In genomic region chr16:49744244-49744976, GRCh38 we compare ENCODE assay signal across 20 cellular contexts.
DNase-seq lines count a peak whose midpoint lies in the region; ATAC-seq, FAIRE-seq and TF ChIP-seq lines count a peak whose summit lies in the region.
"Had no signal": no experiment of that assay in that cellular context is flagged by ENCODE, and none has a peak within 500 bp of the region (broad histone marks: within the 10 kb centered on the region; RNA-seq: fewer than 3 reads in every experiment).

No MANE protein-coding gene starts in this region.

- peaks cover 8% of the 10 kb centered on the region for H3K79me1 ChIP-seq in neuronal stem cell (ENCODE audit: low read depth, low read length)

- H2BK12ac ChIP-seq in neuronal stem cell (ENCODE audit: low read length), result no peak overlapping the region

- no peaks in the 10 kb centered on the region for H3K79me2 ChIP-seq in HepG2 (ENCODE audit: insufficient read depth, low read length)

- no peak overlapping the region for H4K91ac ChIP-seq in neuronal stem cell (ENCODE audit: low read depth, low read length, poor library complexity)

- 19% methylated on average over 4 of the region's 15 CpGs for WGBS in HepG2 (ENCODE audit: low lambda C conversion rate)
- WGBS in neuronal stem cell (ENCODE audit: extremely low coverage in 2 of 2, insufficient read length in 2 of 2, insufficient replicate concordance in 1 of 2), 2 donors, result no CpG with 5 or more reads among the region's 15 CpGs

- no peak overlapping the region for H3K4me3 ChIP-seq in HepG2 (replicated peaks in 1 of 3; ENCODE audit: insufficient read depth in 1 of 3, low read depth in 2 of 3, low read length in 3 of 3)
- H3K4me3 ChIP-seq in neuronal stem cell (ENCODE audit: low read length in 2 of 2), result no peak overlapping the region

- TF ChIP-seq CTCF in HepG2 (CRISPR knock-in tag; IDR thresholded peaks at IDR 0.05), result no peak

- no TSS peak for BruUV-seq in HepG2 (replicated peaks; lab: Mats Ljungman, UMichigan)

- no peak for TF ChIP-seq RAD21 in HepG2 (CRISPR knock-in tag; IDR thresholded peaks at IDR 0.05)

- H3K36me3 ChIP-seq in HepG2 (replicated peaks in 1 of 2; ENCODE audit: control insufficient read depth in 1 of 2, insufficient read depth in 2 of 2, low read length in 2 of 2), result no peaks in the 10 kb centered on the region
- H3K36me3 ChIP-seq in neuronal stem cell (replicated peaks in 1 of 2; ENCODE audit: control insufficient read depth in 2 of 2, insufficient read depth in 2 of 2, low read length in 2 of 2), result peaks cover 0 to 6% of the 10 kb centered on the region in 2 donors

- ATAC-seq in stimulated activated naive CD8-positive, alpha-beta T cell treated with anti-CD3 and anti-CD28 coated beads, Interleukin-15, amount 100 ng/mL, for 72 hours, result peak; percentile 15
- ATAC-seq in stimulated activated naive CD8-positive, alpha-beta T cell treated with anti-CD3 and anti-CD28 coated beads, Interleukin-15, Interleukin-2, amounts not matched to agents 100 U/mL and 50 U/mL, for 24 hours, result no peak
- peak; percentile 40 for ATAC-seq in HepG2
- ATAC-seq: Panc1 had no signal

- H3K4ac ChIP-seq in neuronal stem cell (ENCODE audit: low read length), result no peak overlapping the region

- H3K27ac ChIP-seq in HepG2 (ENCODE audit: extremely low read length, insufficient read depth, low read length), result no peak overlapping the region
- H3K27ac ChIP-seq in neuronal stem cell (replicated peaks; ENCODE audit: low read length), result no peak overlapping the region
- H3K27ac ChIP-seq: RWPE1 had no signal

- H3K4me1 ChIP-seq in HepG2 (ENCODE audit: insufficient read depth, low read length) (no peaks in the 10 kb centered on the region), neuronal stem cell (ENCODE audit: control insufficient read depth in 2 of 2, insufficient read depth in 1 of 2, low read depth in 1 of 2, low read length in 2 of 2) (peaks cover 26 to 37% of the 10 kb centered on the region in 2 donors)

- no peak for DNase-seq in stimulated activated naive CD8-positive, alpha-beta T cell treated with anti-CD3 and anti-CD28 coated beads, Interleukin-15, amount 100 ng/mL, for 72 hours
- no peak for DNase-seq in stimulated activated naive CD8-positive, alpha-beta T cell treated with anti-CD3 and anti-CD28 coated beads, Interleukin-15, Interleukin-2, amounts not matched to agents 100 U/mL and 50 U/mL, for 24 hours
- no peak for DNase-seq in HepG2 (ENCODE audit: low spot score)
- no peak for DNase-seq in neuronal stem cell (ENCODE audit: low spot score)
- DNase-seq in amniotic stem cell (lab: John Stamatoyannopoulos, UW), result no peak
- no peak for DNase-seq in SW480 (ENCODE audit: low spot score)
- DNase-seq in COLO668 (lab: John Stamatoyannopoulos, UW; ENCODE audit: unreplicated experiment), result no peak
- DNase-seq: DMS153, DND-41, KBM-7, NCI-H1694, NCI-H2029 treated with DMSO at 0.1 percent for 48 hours, NCI-H446 treated with DMSO at 0.1 percent for 48 hours, NCI-H526 treated with DMSO at 0.1 percent for 48 hours, SHP77 treated with DMSO at 0.1 percent for 48 hours had no signal

- peak overlapping the region; percentile 83 for H3K18ac ChIP-seq in neuronal stem cell (ENCODE audit: low read length)

- no peak overlapping the region for H2AK5ac ChIP-seq in neuronal stem cell (ENCODE audit: low read depth, low read length)

- no peak overlapping the region for H2BK5ac ChIP-seq in neuronal stem cell (ENCODE audit: low read length)

- POLR2A ChIA-PET in HepG2 (lab: Yijun Ruan, JAX), result no interaction called here

- H3K4me2 ChIP-seq in HepG2 (ENCODE audit: low read depth, low read length) (no peak overlapping the region), neuronal stem cell (ENCODE audit: insufficient read depth, low read length, poor library complexity, severe bottlenecking) (no peak overlapping the region)

- no peaks in the 10 kb centered on the region for H3K9me3 Mint-ChIP-seq in stimulated activated naive CD8-positive, alpha-beta T cell treated with anti-CD3 and anti-CD28 coated beads, Interleukin-15, amount 100 ng/mL, for 72 hours

- H3K23ac ChIP-seq in neuronal stem cell (ENCODE audit: low read depth, low read length, poor library complexity), result peak overlapping the region; percentile 62

- no peak overlapping the region for H4K8ac ChIP-seq in neuronal stem cell (ENCODE audit: low read depth, low read length)

- no peak overlapping the region for H3K27ac Mint-ChIP-seq in stimulated activated naive CD8-positive, alpha-beta T cell treated with anti-CD3 and anti-CD28 coated beads, Interleukin-15, amount 100 ng/mL, for 72 hours

- H4K20me1 ChIP-seq in HepG2 (ENCODE audit: insufficient read depth, low read length), result peaks cover 3% of the 10 kb centered on the region; the same call in 1 of the 2 replicates

- H3K9ac ChIP-seq in HepG2 (ENCODE audit: insufficient read depth, low read depth, low read length) (no peak overlapping the region), neuronal stem cell (ENCODE audit: low read depth, low read length, poor library complexity) (peak overlapping the region; percentile 27)

- H3K4me3 Mint-ChIP-seq in stimulated activated naive CD8-positive, alpha-beta T cell treated with anti-CD3 and anti-CD28 coated beads, Interleukin-15, amount 100 ng/mL, for 72 hours, result no peak overlapping the region

- H3K27me3 ChIP-seq in HepG2 (ENCODE audit: control insufficient read depth in 1 of 2, insufficient read depth in 2 of 2, low read length in 2 of 2) (peaks cover 4 to 38% of the 10 kb centered on the region in 2 experiments; a peak in 2 of 5 replicates), neuronal stem cell (ENCODE audit: control insufficient read depth in 3 of 3, insufficient read depth in 3 of 3, low read depth in 1 of 3, low read length in 3 of 3) (no peaks in the 10 kb centered on the region)

- TF ChIP-seq EP300 in HepG2 (IDR thresholded peaks at IDR 0.05; ENCODE audit: low read depth in 2 of 2, low read length in 2 of 2) (no peak), HepG2 (CRISPR knock-in tag; IDR thresholded peaks at IDR 0.05; ENCODE audit: borderline replicate concordance) (no peak)

- intact Hi-C loops in HepG2 (cut with micrococcal nuclease; ENCODE audit: unreplicated experiment), result no loop called here

- H2AFZ ChIP-seq in HepG2 (ENCODE audit: low read length), result no peak overlapping the region
- no peak overlapping the region for H2AFZ ChIP-seq in neuronal stem cell (ENCODE audit: low read length)

- in situ Hi-C loops in HepG2 (cut with HindIII; ENCODE audit: extremely low pct_ligation_motif_present, low pct_unique_long_range_greater_than_20kb), result no loop called here

- FAIRE-seq in HepG2 (lab: Jason Lieb, UNC), result no peak
- FAIRE-seq: GM12892, H54, HTR-8/SVneo had no signal

- no peak overlapping the region for H3K14ac ChIP-seq in neuronal stem cell (ENCODE audit: low read length)

- no peaks in the 10 kb centered on the region for H3K9me3 ChIP-seq in HepG2 (ENCODE audit: low read length)
- H3K9me3 ChIP-seq in neuronal stem cell (replicated peaks in 1 of 2; ENCODE audit: control insufficient read depth in 2 of 2, insufficient read depth in 1 of 2, low read depth in 1 of 2, low read length in 2 of 2), result no peaks in the 10 kb centered on the region

- peak overlapping the region; percentile 4 for H2BK15ac ChIP-seq in neuronal stem cell (ENCODE audit: low read length)

- H2BK120ac ChIP-seq in neuronal stem cell (ENCODE audit: low read depth, low read length), result no peak overlapping the region

- no peaks in the 10 kb centered on the region for H3K27me3 Mint-ChIP-seq in stimulated activated naive CD8-positive, alpha-beta T cell treated with anti-CD3 and anti-CD28 coated beads, Interleukin-15, amount 100 ng/mL, for 72 hours

- no peak for TF ChIP-seq POLR2A in HepG2 (IDR thresholded peaks at IDR 0.05; ENCODE audit: insufficient read depth in 1 of 2, low read depth in 2 of 2, low read length in 2 of 2)

- no peaks in the 10 kb centered on the region for H3K4me1 Mint-ChIP-seq in stimulated activated naive CD8-positive, alpha-beta T cell treated with anti-CD3 and anti-CD28 coated beads, Interleukin-15, amount 100 ng/mL, for 72 hours

- CTCF ChIA-PET in HepG2 (lab: Yijun Ruan, JAX; ENCODE audit: low intra/inter-chr PET ratio, low total read pairs), result no interaction called here

TF ChIP-seq in HepG2, 621 proteins besides CTCF, POLR2A, EP300 and RAD21:
- TF ChIP-seq MNT (IDR thresholded peaks at IDR 0.05), result peak; percentile 34; the same call in 1 of the 2 replicates
- no peak for TF ChIP-seq RXRA (CRISPR knock-in tag; IDR thresholded peaks at IDR 0.05)
